23 cellular contexts compared by ENCODE assay signal in genomic region chr13:82749551-82749950, GRCh38.
"Had no signal": no experiment of that assay in that cellular context is flagged by ENCODE, and none has a peak within 500 bp of the region (broad histone marks: within the 10 kb centered on the region; RNA-seq: fewer than 3 reads in every experiment).

No MANE protein-coding gene starts in this region.

- H3K9ac ChIP-seq: KMS-11 had no signal

- H3K27me3 ChIP-seq: adrenal gland had no signal

- H3K4me2 ChIP-seq: KMS-11 had no signal

- H3K4me3 ChIP-seq: adrenal gland had no signal

- H3K36me3 ChIP-seq: adrenal gland, WERI-Rb-1 had no signal

- H3K27ac ChIP-seq: adrenal gland, KMS-11, WERI-Rb-1 had no signal

- H3K4me1 ChIP-seq: adrenal gland had no signal

- ATAC-seq: activated CD4-positive, alpha-beta T cell treated with anti-CD3 and anti-CD28 coated beads for 36 hours; activated T-cell treated with anti-CD3 and anti-CD28 coated beads, Interleukin-2, amount 50 U/mL, for 72 hours; Panc1; Right ventricle myocardium inferior had no signal

- DNase-seq: activated CD4-positive, alpha-beta memory T cell treated with anti-CD3 and anti-CD28 coated beads, Interleukin-2, amount 10 ng/mL, durations not matched to agents 7 days and 5 days; activated CD4-positive, alpha-beta T cell treated with anti-CD3 and anti-CD28 coated beads for 36 hours; activated CD4-positive, alpha-beta T cell treated with anti-CD3 and anti-CD28 coated beads, Interleukin-2, amount 50 U/mL, for 1 hour; activated gamma-delta T cell treated with Interleukin-2 at 50 U/mL for 16 hours; activated naive CD4-positive, alpha-beta T cell treated with anti-CD3 and anti-CD28 coated beads, Interleukin-2, amount 10 ng/mL, durations not matched to agents 7 days and 5 days; activated naive CD8-positive, alpha-beta T cell treated with anti-CD3 and anti-CD28 coated beads, Interleukin-2, amount 10 ng/mL, durations not matched to agents 7 days and 5 days; activated T-cell treated with anti-CD3 and anti-CD28 coated beads for 4 hours; activated T-cell treated with anti-CD3 and anti-CD28 coated beads, Interleukin-2, amount 50 U/mL, for 72 hours; adrenal gland; anterior cingulate cortex; cerebellar nuclear complex; NCI-H1092 treated with DMSO at 0.1 percent for 48 hours; NCI-H1417 treated with DMSO at 0.1 percent for 48 hours; NCI-H1694; NCI-H2029; NCI-H510A treated with DMSO at 0.1 percent for 48 hours; NCI-H69; RPMI8226; T-helper 1 cell; WERI-Rb-1 had no signal
